In the genomic region with DNA sequence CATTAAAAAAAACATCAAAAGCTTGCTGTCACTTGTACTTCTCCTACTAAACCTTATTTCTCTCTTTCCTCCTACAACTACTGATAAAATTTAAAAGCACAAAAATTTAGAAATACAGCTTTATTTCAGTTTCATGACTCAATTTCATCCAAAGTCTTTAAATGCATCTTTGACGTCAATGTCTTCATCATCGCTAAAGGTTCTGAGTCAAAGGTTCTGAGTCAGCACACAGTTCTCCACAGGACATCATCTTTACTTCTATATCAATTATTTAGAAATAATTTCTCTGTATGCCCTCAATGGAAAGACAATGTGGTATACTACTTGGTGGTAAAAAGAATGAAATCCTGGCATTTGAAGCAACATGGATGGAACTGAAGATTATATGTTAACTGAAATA, we compare ENCODE assay signal across 21 cellular contexts.
DNase-seq lines count a peak whose midpoint lies in the region; TF ChIP-seq lines count a peak whose summit lies in the region.
"Had no signal": no experiment of that assay in that cellular context is flagged by ENCODE, and none has a peak within 500 bp of the region (broad histone marks: within the 10 kb centered on the region; RNA-seq: fewer than 3 reads in every experiment).

No MANE protein-coding gene starts in this region.

- POLR2A ChIA-PET in RWPE1 (lab: Yijun Ruan, JAX; ENCODE audit: low non-redundant PET) = no interaction called here

- DNase-seq in GM23248 = peak; percentile 59
- peak; percentile 13 for DNase-seq in RWPE1 (ENCODE audit: low spot score)
- DNase-seq in choroid plexus epithelial cell (ENCODE audit: low read depth) = peak; percentile 37
- peak; percentile 31 for DNase-seq in iris pigment epithelial cell (ENCODE audit: low read depth)
- no peak for DNase-seq in AML-193 (lab: John Stamatoyannopoulos, UW)
- DNase-seq in SW 1271 (lab: John Stamatoyannopoulos, UW) = no peak
- no peak for DNase-seq in kidney glomerular epithelial cell (lab: John Stamatoyannopoulos, UW)
- DNase-seq in 8988T = no peak
- DNase-seq: COR-L47, DMS 273 treated with DMSO at 0.1 percent for 48 hours, GF-D8, GOT3, KG1, MV-4-11, NCI-H1417, NCI-H187 treated with DMSO at 0.1 percent for 48 hours, NCI-H226, NCI-H524, NCI-H82, SJCRH30 had no signal

- in situ Hi-C loops in GM23248 (cut with MboI) = no loop called here

- no peaks in the 10 kb centered on the region for H3K79me2 ChIP-seq in GM23248 (ENCODE audit: insufficient read depth)

- H3K9ac ChIP-seq in GM23248 = no peak overlapping the region

- no peaks in the 10 kb centered on the region for H3K9me3 ChIP-seq in GM23248 (ENCODE audit: low read depth)
- H3K9me3 ChIP-seq: SJCRH30 had no signal

- no peak overlapping the region for H3K4me3 ChIP-seq in GM23248
- H3K4me3 ChIP-seq in choroid plexus epithelial cell (ENCODE audit: low read depth, low read length) = no peak overlapping the region
- H3K4me3 ChIP-seq: GM12878, SJCRH30 had no signal

- CTCF ChIA-PET in RWPE1 (lab: Yijun Ruan, JAX) = interaction anchor here (0.6 kb wide), 1 partner anchor 294 kb away, joined by 4 read pairs; no protein-coding TSS in a partner anchor

- H4K20me1 ChIP-seq in GM23248 (ENCODE audit: insufficient read depth) = no peaks in the 10 kb centered on the region

- H3K27me3 ChIP-seq in GM23248 (replicated peaks; ENCODE audit: insufficient read depth) = no peaks in the 10 kb centered on the region
- H3K27me3 ChIP-seq: SJCRH30 had no signal

- no peaks in the 10 kb centered on the region for H3K4me1 ChIP-seq in GM23248 (ENCODE audit: insufficient read depth)
- H3K4me1 ChIP-seq: SJCRH30 had no signal

- no peak overlapping the region for H3K4me2 ChIP-seq in GM23248 (ENCODE audit: unreplicated experiment)

- TF ChIP-seq CTCF in RWPE1 (conservative IDR thresholded peaks at IDR 0.05; ENCODE audit: low read depth) (no peak), choroid plexus epithelial cell (conservative IDR thresholded peaks at IDR 0.05; ENCODE audit: low read depth, low read length) (no peak)

- H3F3A ChIP-seq in GM23248 (ENCODE audit: insufficient read depth) = no peaks in the 10 kb centered on the region

- no peak overlapping the region for H2AFZ ChIP-seq in GM23248

- WGBS in GM23248 (ENCODE audit: low coverage in 1 of 2, low lambda C conversion rate in 2 of 2, missing lambda C conversion rate in 2 of 2), 2 experiments = 49 to 55% methylated on average over 2 of the region's 2 CpGs

- H3K9me2 ChIP-seq in GM23248 (ENCODE audit: insufficient read depth) = no peaks in the 10 kb centered on the region

- H3K27ac ChIP-seq in GM23248 (no peak overlapping the region), RWPE1 (no peak overlapping the region)
- H3K27ac ChIP-seq: SJCRH30 had no signal

- no peaks in the 10 kb centered on the region for H3K36me3 ChIP-seq in GM23248 (ENCODE audit: low read depth)
- H3K36me3 ChIP-seq: SJCRH30 had no signal

Comparison
In these comparisons a context has a peak if more than half of its experiments do, and no peak if none do; other contexts are left out.
1. DNase-seq: peak in GM23248 (single experiment), RWPE1 (single experiment), choroid plexus epithelial cell (single experiment) and iris pigment epithelial cell (single experiment); none in AML-193 (0 of 2), SW 1271 (0 of 2), kidney glomerular epithelial cell (single experiment) and 8988T (single experiment).